ENCODE assay signal across 18 cellular contexts in genomic region chr6:99285881-99286280, GRCh38.
"Had no signal": no experiment of that assay in that cellular context is flagged by ENCODE, and none has a peak within 500 bp of the region (broad histone marks: within the 10 kb centered on the region; RNA-seq: fewer than 3 reads in every experiment).

No MANE protein-coding gene starts in this region.

- DNase-seq: cortex of kidney; dorsolateral prefrontal cortex; effector CD8-positive, alpha-beta T cell; foreskin melanocyte; kidney; left cardiac atrium; mammary epithelial cell; naive thymus-derived CD4-positive, alpha-beta T cell; nephron progenitor cell; posterior cingulate gyrus; right cardiac atrium; small intestine; stimulated activated CD4-positive, alpha-beta T cell treated with anti-CD3 and anti-CD28 coated beads, Interleukin-12 subunit alpha, Interleukin-12 subunit beta, amount 100 ng/mL, for 4 hours; stimulated activated naive CD4-positive, alpha-beta T cell; upper lobe of left lung had no signal

- H3K4me1 ChIP-seq: upper lobe of left lung, vagina had no signal

- ATAC-seq: left cardiac atrium; naive thymus-derived CD4-positive, alpha-beta T cell; right cardiac atrium had no signal

- FAIRE-seq: kidney, small intestine had no signal

- H3K36me3 ChIP-seq: neutrophil, upper lobe of left lung, vagina had no signal

- H3K4me3 Mint-ChIP-seq: naive thymus-derived CD4-positive, alpha-beta T cell; nephron progenitor cell had no signal

- H3K9me3 Mint-ChIP-seq: naive thymus-derived CD4-positive, alpha-beta T cell; nephron progenitor cell had no signal

- H3K4me2 ChIP-seq: hepatocyte had no signal

- H3K27ac Mint-ChIP-seq: naive thymus-derived CD4-positive, alpha-beta T cell; nephron progenitor cell had no signal

- H3K4me1 Mint-ChIP-seq: naive thymus-derived CD4-positive, alpha-beta T cell had no signal

- H3K9me3 ChIP-seq: neutrophil, upper lobe of left lung, vagina had no signal

- H3K27me3 ChIP-seq: dorsolateral prefrontal cortex, hepatocyte, upper lobe of left lung, vagina had no signal

- H3K27ac ChIP-seq: hepatocyte, neutrophil, upper lobe of left lung, vagina had no signal

- H3K79me2 ChIP-seq: hepatocyte had no signal

- H3K36me3 Mint-ChIP-seq: naive thymus-derived CD4-positive, alpha-beta T cell had no signal

- H2AFZ ChIP-seq: hepatocyte had no signal

- H3K4me3 ChIP-seq: dorsolateral prefrontal cortex, hepatocyte, upper lobe of left lung, vagina had no signal
